ENCODE assay signal across 15 cellular contexts in genomic region chr4:834368-835147, GRCh38. TPM values are rescaled to one million over a fixed set of nuclear protein-coding genes. Genes with fewer than 3 reads are reported as not detected.
DNase-seq lines count a peak whose midpoint lies in the region; ATAC-seq and TF ChIP-seq lines count a peak whose summit lies in the region.
"Had no signal": no experiment of that assay in that cellular context is flagged by ENCODE, and none has a peak within 500 bp of the region (broad histone marks: within the 10 kb centered on the region; RNA-seq: fewer than 3 reads in every experiment).

No MANE protein-coding gene starts in this region.

- no peaks in the 10 kb centered on the region for H3K27me3 ChIP-seq in H7 (ENCODE audit: control insufficient read depth, insufficient read depth, low read length)
- H3K27me3 ChIP-seq in lower lobe of right lung (ENCODE audit: low read depth), result peaks cover 17% of the 10 kb centered on the region
- peaks cover 14% of the 10 kb centered on the region for H3K27me3 ChIP-seq in upper lobe of right lung
- no peaks in the 10 kb centered on the region for H3K27me3 ChIP-seq in ascending aorta
- no peaks in the 10 kb centered on the region for H3K27me3 ChIP-seq in effector memory CD4-positive, alpha-beta T cell (replicated peaks; ENCODE audit: control insufficient read depth, insufficient read depth, low read length, poor library complexity, severe bottlenecking)
- H3K27me3 ChIP-seq: Peyer's patch had no signal

- H3K36me3 Mint-ChIP-seq in glutamatergic neuron (ENCODE audit: unreplicated experiment), result peaks cover 10% of the 10 kb centered on the region

- H3K4me1 Mint-ChIP-seq in glutamatergic neuron (ENCODE audit: low read depth, unreplicated experiment), result peaks cover 7% of the 10 kb centered on the region

- H3K4me3 ChIP-seq in H7 (ENCODE audit: insufficient read depth, low read depth, low read length) (no peak overlapping the region), lower lobe of right lung (no peak overlapping the region), upper lobe of right lung (no peak overlapping the region), ascending aorta (no peak overlapping the region)
- no peak overlapping the region for H3K4me3 ChIP-seq in effector memory CD4-positive, alpha-beta T cell (ENCODE audit: insufficient read depth, low read depth, low read length, poor library complexity, severe bottlenecking)
- H3K4me3 ChIP-seq: Peyer's patch had no signal

- H3K4me3 Mint-ChIP-seq in glutamatergic neuron (ENCODE audit: unreplicated experiment), result no peak overlapping the region

- no peak for TF ChIP-seq CTCF in glutamatergic neuron (IDR thresholded peaks at IDR 0.05; ENCODE audit: partially characterized antibody, unreplicated experiment)
- no peak for TF ChIP-seq CTCF in lower lobe of right lung (IDR thresholded peaks at IDR 0.05)
- TF ChIP-seq CTCF in upper lobe of right lung (IDR thresholded peaks at IDR 0.05), result no peak
- TF ChIP-seq CTCF in ascending aorta (IDR thresholded peaks at IDR 0.05), result no peak

- intact Hi-C loops in lower lobe of right lung (cut with DNase I), result no loop called here
- intact Hi-C loops in upper lobe of right lung (cut with DNase I), result no loop called here
- intact Hi-C loops in ascending aorta (cut with DNase I), result no loop called here

- ATAC-seq in lower lobe of right lung, result no peak
- no peak for ATAC-seq in upper lobe of right lung
- ATAC-seq: HCT116 had no signal

- H3K36me3 ChIP-seq in H7 (replicated peaks; ENCODE audit: control insufficient read depth, insufficient read depth, low read length) (no peaks in the 10 kb centered on the region), lower lobe of right lung (no peaks in the 10 kb centered on the region), upper lobe of right lung (no peaks in the 10 kb centered on the region), ascending aorta (no peaks in the 10 kb centered on the region)
- H3K36me3 ChIP-seq in effector memory CD4-positive, alpha-beta T cell (ENCODE audit: control insufficient read depth, insufficient read depth, low read length), result no peaks in the 10 kb centered on the region
- H3K36me3 ChIP-seq: Peyer's patch had no signal

- H3K27me3 Mint-ChIP-seq in glutamatergic neuron (ENCODE audit: unreplicated experiment), result peaks cover 4% of the 10 kb centered on the region

- H3K9me3 ChIP-seq in lower lobe of right lung (peaks cover 10% of the 10 kb centered on the region), upper lobe of right lung (peaks cover 11% of the 10 kb centered on the region), ascending aorta (peaks cover 25 to 33% of the 10 kb centered on the region in 2 donors)
- H3K9me3 ChIP-seq in effector memory CD4-positive, alpha-beta T cell (ENCODE audit: control insufficient read depth, low read length), result no peaks in the 10 kb centered on the region

- peak overlapping the region; percentile 59 for H3K27ac Mint-ChIP-seq in glutamatergic neuron (ENCODE audit: unreplicated experiment)

- H3K4me1 ChIP-seq in lower lobe of right lung, result no peaks in the 10 kb centered on the region
- no peaks in the 10 kb centered on the region for H3K4me1 ChIP-seq in upper lobe of right lung
- H3K4me1 ChIP-seq in ascending aorta, result no peaks in the 10 kb centered on the region
- H3K4me1 ChIP-seq in effector memory CD4-positive, alpha-beta T cell (ENCODE audit: control insufficient read depth, insufficient read depth, low read length, poor library complexity, severe bottlenecking), result no peaks in the 10 kb centered on the region
- H3K4me1 ChIP-seq: Peyer's patch had no signal

- peaks cover 8% of the 10 kb centered on the region for H3K9me3 Mint-ChIP-seq in glutamatergic neuron (ENCODE audit: unreplicated experiment)

- DNase-seq in H7, result peak; percentile 69
- DNase-seq in glutamatergic neuron, result peak; percentile 17
- DNase-seq in lower lobe of right lung, result peak; percentile 32
- peak; percentile 57 for DNase-seq in upper lobe of right lung
- no peak for DNase-seq in ascending aorta (ENCODE audit: low spot score in 2 of 2)
- DNase-seq in dedifferentiated amniotic fluid mesenchymal stem cell (ENCODE audit: extremely low spot score), result no peak
- DNase-seq in effector memory CD4-positive, alpha-beta T cell, result no peak
- DNase-seq: GDM1, GOT3, IMR-90, NCI-H2029 treated with DMSO at 0.1 percent for 48 hours had no signal

- H3K27ac ChIP-seq in lower lobe of right lung (no peak overlapping the region), upper lobe of right lung (no peak overlapping the region), ascending aorta (no peak overlapping the region)
- H3K27ac ChIP-seq in effector memory CD4-positive, alpha-beta T cell (ENCODE audit: insufficient read depth, low read length, poor library complexity, severe bottlenecking), result no peak overlapping the region
- H3K27ac ChIP-seq: C4-2B, KMS-11, Peyer's patch had no signal

RNA-seq across cellular contexts. Expression of gene CPLX1, which starts 8.6 kb away (rescaled TPM):
- 0.15 and 0.62 TPM in 2 replicates for total RNA-seq in H7 (2014; rRNA removed; shearing (Covaris generic))
- total RNA-seq in glutamatergic neuron (ENCODE audit: unreplicated experiment), result 115 TPM
- 3.9 TPM for total RNA-seq in lower lobe of right lung
- total RNA-seq in upper lobe of right lung, result 5.2 TPM
- 1.1 TPM for total RNA-seq in ascending aorta
- total RNA-seq: IMR-90 had no signal

Comparison
In these comparisons a context has a peak if more than half of its experiments do, and no peak if none do; other contexts are left out.
1. DNase-seq: peak in H7 (single experiment), glutamatergic neuron (single experiment), lower lobe of right lung (single experiment) and upper lobe of right lung (single experiment); none in ascending aorta (0 of 2), dedifferentiated amniotic fluid mesenchymal stem cell (single experiment) and effector memory CD4-positive, alpha-beta T cell (0 of 3).
2. RNA of gene CPLX1, which starts 8.6 kb away (total RNA-seq): 115 TPM in glutamatergic neuron (single experiment); 5.2 TPM in upper lobe of right lung (single experiment), 3.9 TPM in lower lobe of right lung (single experiment), 1.1 TPM in ascending aorta (single experiment) and 0.15 to 0.62 TPM in H7; every median in the first group is over 10 times any median in the second.